In the genomic region with DNA sequence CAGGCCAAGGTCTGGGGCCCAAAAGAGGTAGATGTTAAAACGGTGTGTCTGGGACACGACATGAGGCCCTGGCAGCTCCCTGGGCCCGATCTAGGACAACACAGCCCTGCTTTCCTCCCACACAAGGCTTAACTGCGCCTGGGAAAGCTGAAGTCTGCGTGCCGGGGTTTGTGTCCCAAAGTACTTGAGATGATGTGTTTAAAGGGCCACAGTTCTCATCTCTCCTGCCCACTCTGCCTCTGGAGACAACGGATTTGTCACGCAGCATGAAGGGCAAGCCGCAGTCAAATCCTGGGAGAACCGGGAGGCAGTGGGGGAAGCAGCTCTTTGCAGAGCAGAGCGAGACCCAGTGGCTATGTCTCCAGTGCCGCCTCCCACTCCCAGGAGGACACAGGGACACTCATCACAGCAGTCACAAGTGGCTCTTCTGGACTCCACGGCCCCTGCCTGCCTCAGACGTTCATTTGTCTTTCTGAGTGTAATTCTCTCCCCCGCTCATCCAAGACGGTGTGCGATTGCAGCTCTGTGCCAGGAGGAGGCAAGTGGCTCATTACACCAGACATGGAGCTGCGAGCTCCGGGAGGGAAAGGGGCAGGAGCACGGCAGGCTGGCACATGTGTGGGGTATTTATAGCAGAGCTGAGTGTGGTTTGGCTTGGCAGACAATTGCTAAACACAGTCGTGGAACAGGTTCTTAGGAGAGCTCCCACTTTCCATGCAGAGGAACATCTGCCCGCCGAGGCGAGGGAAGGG, we compare ENCODE assay signal across 8 cellular contexts. TPM values are rescaled to one million over a fixed set of nuclear protein-coding genes. Genes with fewer than 3 reads are reported as not detected.
DNase-seq lines count a peak whose midpoint lies in the region; ATAC-seq, FAIRE-seq and TF ChIP-seq lines count a peak whose summit lies in the region.

No MANE protein-coding gene starts in this region.

- no peak overlapping the region for H3K4me3 Mint-ChIP-seq in WTC11
- no peak overlapping the region for H3K4me3 Mint-ChIP-seq in effector memory CD8-positive, alpha-beta T cell
- no peak overlapping the region for H3K4me3 Mint-ChIP-seq in activated naive CD4-positive, alpha-beta T cell treated with anti-CD3 and anti-CD28 coated beads for 36 hours

- no peaks in the 10 kb centered on the region for H3K9me3 Mint-ChIP-seq in WTC11
- no peaks in the 10 kb centered on the region for H3K9me3 Mint-ChIP-seq in effector memory CD8-positive, alpha-beta T cell
- H3K9me3 Mint-ChIP-seq in activated naive CD4-positive, alpha-beta T cell treated with anti-CD3 and anti-CD28 coated beads for 36 hours = no peaks in the 10 kb centered on the region

- no peak for FAIRE-seq in kidney (lab: Jason Lieb, UNC)

- H3K4me1 ChIP-seq in kidney (ENCODE audit: control insufficient read depth in 1 of 2, insufficient read depth in 1 of 2, low read depth in 1 of 2, low read length in 2 of 2) = peaks cover 0 to 5% of the 10 kb centered on the region in 2 donors

- no peak for TF ChIP-seq CTCF in WTC11 (IDR thresholded peaks at IDR 0.05)
- TF ChIP-seq CTCF in kidney (IDR thresholded peaks at IDR 0.05; ENCODE audit: borderline replicate concordance, extremely low read depth, insufficient read depth) = no peak

- peak; percentile 92 for DNase-seq in NCI-H1105 (lab: John Stamatoyannopoulos, UW)
- no peak for DNase-seq in WTC11 (ENCODE audit: low spot score)
- peak; percentile 40 for DNase-seq in kidney
- no peak for DNase-seq in effector memory CD8-positive, alpha-beta T cell
- no peak for DNase-seq in activated naive CD4-positive, alpha-beta T cell treated with anti-CD3 and anti-CD28 coated beads for 36 hours
- DNase-seq in NAMALWA (ENCODE audit: low spot score) = no peak

- peaks cover 38% of the 10 kb centered on the region for H3K27me3 Mint-ChIP-seq in WTC11 (ENCODE audit: low read depth)
- no peaks in the 10 kb centered on the region for H3K27me3 Mint-ChIP-seq in effector memory CD8-positive, alpha-beta T cell
- no peaks in the 10 kb centered on the region for H3K27me3 Mint-ChIP-seq in activated naive CD4-positive, alpha-beta T cell treated with anti-CD3 and anti-CD28 coated beads for 36 hours (ENCODE audit: low read depth)

- H3K36me3 Mint-ChIP-seq in WTC11 = no peaks in the 10 kb centered on the region
- H3K36me3 Mint-ChIP-seq in effector memory CD8-positive, alpha-beta T cell (ENCODE audit: insufficient read depth) = peaks cover 4% of the 10 kb centered on the region
- no peaks in the 10 kb centered on the region for H3K36me3 Mint-ChIP-seq in activated naive CD4-positive, alpha-beta T cell treated with anti-CD3 and anti-CD28 coated beads for 36 hours (ENCODE audit: low read depth)

- no peaks in the 10 kb centered on the region for H3K9me3 ChIP-seq in kidney (ENCODE audit: control insufficient read depth in 1 of 2, low read length in 2 of 2)

- ATAC-seq in WTC11 (peak; percentile 38; the same call in 1 of the 2 replicates), HG02610 (IDR thresholded peaks at IDR 0.05; ENCODE audit: unreplicated experiment) (no peak)
- no peak for ATAC-seq in effector memory CD8-positive, alpha-beta T cell (replicated peaks)

- H3K27ac Mint-ChIP-seq in WTC11 = no peak overlapping the region
- H3K27ac Mint-ChIP-seq in effector memory CD8-positive, alpha-beta T cell = no peak overlapping the region
- no peak overlapping the region for H3K27ac Mint-ChIP-seq in activated naive CD4-positive, alpha-beta T cell treated with anti-CD3 and anti-CD28 coated beads for 36 hours

- CTCF ChIA-PET in WTC11 (lab: Charles Lee) = interaction anchor here (0.9 to 2.1 kb wide), 7 partner anchors 10 to 58 kb away, joined by 3 to 18 read pairs (median 4); partner anchors contain the start of gene SEMA4C
- CTCF ChIA-PET in activated naive CD4-positive, alpha-beta T cell treated with anti-CD3 and anti-CD28 coated beads for 36 hours (lab: Charles Lee) = interaction anchor here (0.9 to 1.0 kb wide), 2 partner anchors 18 to 24 kb away, joined by 3 to 4 read pairs; no protein-coding TSS in a partner anchor

- H3K27ac ChIP-seq in kidney (ENCODE audit: low read depth in 2 of 2, low read length in 2 of 2) (no peak overlapping the region), temporal lobe (ENCODE audit: low read depth, low read length) (peak overlapping the region; percentile 99)

- no peak overlapping the region for H3K9ac ChIP-seq in kidney (ENCODE audit: low read length in 2 of 2)

- H3K36me3 ChIP-seq in kidney (ENCODE audit: control insufficient read depth in 1 of 2, insufficient read depth in 2 of 2, low read length in 2 of 2) = no peaks in the 10 kb centered on the region

- H3K4me3 ChIP-seq in kidney (ENCODE audit: low read length in 2 of 2) = peak overlapping the region; percentile 26 to 47

- POLR2A ChIA-PET in WTC11 (lab: Charles Lee) = no interaction called here

- intact Hi-C loops in kidney (cut with DNase I) = no loop called here
- intact Hi-C loops in activated naive CD4-positive, alpha-beta T cell treated with anti-CD3 and anti-CD28 coated beads for 36 hours (cut with micrococcal nuclease) = no loop called here

- peaks cover 23% of the 10 kb centered on the region for H3K4me1 Mint-ChIP-seq in WTC11
- H3K4me1 Mint-ChIP-seq in effector memory CD8-positive, alpha-beta T cell (ENCODE audit: low read depth in 2 of 2) = peaks cover 17 to 23% of the 10 kb centered on the region in 2 donors
- peaks cover 21% of the 10 kb centered on the region for H3K4me1 Mint-ChIP-seq in activated naive CD4-positive, alpha-beta T cell treated with anti-CD3 and anti-CD28 coated beads for 36 hours (ENCODE audit: low read depth)

TF ChIP-seq in WTC11, 78 proteins besides CTCF, POLR2A, EP300 and RAD21 (continues in another document):
- TF ChIP-seq CREB1 (CRISPR knock-in tag; IDR thresholded peaks at IDR 0.05) (no peak), TP53 (CRISPR knock-in tag; IDR thresholded peaks at IDR 0.05) (no peak), GTF2I (CRISPR knock-in tag; conservative IDR thresholded peaks at IDR 0.05) (no peak), TEAD4 (CRISPR knock-in tag; IDR thresholded peaks at IDR 0.05) (no peak), HMGA2 (CRISPR knock-in tag; IDR thresholded peaks at IDR 0.05) (no peak), ZNF512 (CRISPR knock-in tag; IDR thresholded peaks at IDR 0.05; ENCODE audit: borderline replicate concordance) (no peak)
- TF ChIP-seq, protein P1, sequence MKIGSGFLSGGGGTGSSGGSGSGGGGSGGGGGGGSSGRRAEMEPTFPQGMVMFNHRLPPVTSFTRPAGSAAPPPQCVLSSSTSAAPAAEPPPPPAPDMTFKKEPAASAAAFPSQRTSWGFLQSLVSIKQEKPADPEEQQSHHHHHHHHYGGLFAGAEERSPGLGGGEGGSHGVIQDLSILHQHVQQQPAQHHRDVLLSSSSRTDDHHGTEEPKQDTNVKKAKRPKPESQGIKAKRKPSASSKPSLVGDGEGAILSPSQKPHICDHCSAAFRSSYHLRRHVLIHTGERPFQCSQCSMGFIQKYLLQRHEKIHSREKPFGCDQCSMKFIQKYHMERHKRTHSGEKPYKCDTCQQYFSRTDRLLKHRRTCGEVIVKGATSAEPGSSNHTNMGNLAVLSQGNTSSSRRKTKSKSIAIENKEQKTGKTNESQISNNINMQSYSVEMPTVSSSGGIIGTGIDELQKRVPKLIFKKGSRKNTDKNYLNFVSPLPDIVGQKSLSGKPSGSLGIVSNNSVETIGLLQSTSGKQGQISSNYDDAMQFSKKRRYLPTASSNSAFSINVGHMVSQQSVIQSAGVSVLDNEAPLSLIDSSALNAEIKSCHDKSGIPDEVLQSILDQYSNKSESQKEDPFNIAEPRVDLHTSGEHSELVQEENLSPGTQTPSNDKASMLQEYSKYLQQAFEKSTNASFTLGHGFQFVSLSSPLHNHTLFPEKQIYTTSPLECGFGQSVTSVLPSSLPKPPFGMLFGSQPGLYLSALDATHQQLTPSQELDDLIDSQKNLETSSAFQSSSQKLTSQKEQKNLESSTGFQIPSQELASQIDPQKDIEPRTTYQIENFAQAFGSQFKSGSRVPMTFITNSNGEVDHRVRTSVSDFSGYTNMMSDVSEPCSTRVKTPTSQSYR (CRISPR knock-in tag; IDR thresholded peaks at IDR 0.05) = no peak
- TF ChIP-seq, protein P2, sequence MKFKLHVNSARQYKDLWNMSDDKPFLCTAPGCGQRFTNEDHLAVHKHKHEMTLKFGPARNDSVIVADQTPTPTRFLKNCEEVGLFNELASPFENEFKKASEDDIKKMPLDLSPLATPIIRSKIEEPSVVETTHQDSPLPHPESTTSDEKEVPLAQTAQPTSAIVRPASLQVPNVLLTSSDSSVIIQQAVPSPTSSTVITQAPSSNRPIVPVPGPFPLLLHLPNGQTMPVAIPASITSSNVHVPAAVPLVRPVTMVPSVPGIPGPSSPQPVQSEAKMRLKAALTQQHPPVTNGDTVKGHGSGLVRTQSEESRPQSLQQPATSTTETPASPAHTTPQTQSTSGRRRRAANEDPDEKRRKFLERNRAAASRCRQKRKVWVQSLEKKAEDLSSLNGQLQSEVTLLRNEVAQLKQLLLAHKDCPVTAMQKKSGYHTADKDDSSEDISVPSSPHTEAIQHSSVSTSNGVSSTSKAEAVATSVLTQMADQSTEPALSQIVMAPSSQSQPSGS (CRISPR knock-in tag; IDR thresholded peaks at IDR 0.05; ENCODE audit: borderline replicate concordance, low read depth) = no peak

RNA-seq across cellular contexts. Expression of gene SEMA4C, which starts 57.7 kb away (rescaled TPM):
- total RNA-seq in WTC11 (2021) = 80.0 to 81.6 TPM (median 80.4 TPM) in 3 replicates
- total RNA-seq in kidney = 44.6 TPM
- 11.1 TPM for polyA plus RNA-seq in kidney (ENCODE audit: insufficient read depth, low read depth, low replicate concordance)
- 42.8 TPM for total RNA-seq in temporal lobe
- total RNA-seq in activated naive CD4-positive, alpha-beta T cell treated with anti-CD3 and anti-CD28 coated beads for 36 hours = 1 to 10 TPM; 7.7 to 8.5 TPM

RNA-seq across cellular contexts. Expression of gene FAM178B, which starts 58.8 kb away (rescaled TPM):
- total RNA-seq in WTC11 (2021) (0.52 to 0.71 TPM (median 0.62 TPM) in 3 replicates), kidney (0.44 TPM), temporal lobe (not detected)
- not detected for polyA plus RNA-seq in kidney (ENCODE audit: insufficient read depth, low read depth, low replicate concordance)
- under 1 TPM; 0.17 to 0.35 TPM for total RNA-seq in activated naive CD4-positive, alpha-beta T cell treated with anti-CD3 and anti-CD28 coated beads for 36 hours

Comparison
In these comparisons a context has a peak if more than half of its experiments do, and no peak if none do; other contexts are left out.
1. DNase-seq: peak in NCI-H1105 (single experiment) and kidney (single experiment); none in WTC11 (single experiment), effector memory CD8-positive, alpha-beta T cell (0 of 3), activated naive CD4-positive, alpha-beta T cell treated with anti-CD3 and anti-CD28 coated beads for 36 hours (single experiment) and NAMALWA (single experiment).